20 cellular contexts compared by ENCODE assay signal in genomic region chr3:143793971-143794370, GRCh38. TPM values are rescaled to one million over a fixed set of nuclear protein-coding genes. Genes with fewer than 3 reads are reported as not detected.
DNase-seq lines count a peak whose midpoint lies in the region; ATAC-seq and TF ChIP-seq lines count a peak whose summit lies in the region.
"Had no signal": no experiment of that assay in that cellular context is flagged by ENCODE, and none has a peak within 500 bp of the region (broad histone marks: within the 10 kb centered on the region; RNA-seq: fewer than 3 reads in every experiment).

No MANE protein-coding gene starts in this region.

- no peak overlapping the region for H2AK5ac ChIP-seq in mesendoderm (ENCODE audit: low read length)

- no peak for ATAC-seq in heart left ventricle
- ATAC-seq: K562 had no signal

- no peak overlapping the region for H3K4ac ChIP-seq in mesendoderm (ENCODE audit: low read depth, low read length)

- H4K8ac ChIP-seq in mesendoderm (ENCODE audit: low read depth, low read length), result no peak overlapping the region

- no peak overlapping the region for H3K56ac ChIP-seq in mesendoderm (ENCODE audit: low read length)

- WGBS in heart left ventricle, 4 donors, result 57 to 65% (median 62%) methylated on average over 3 of the region's 3 CpGs
- no CpG with 5 or more reads among the region's 3 CpGs for WGBS in mesendoderm (ENCODE audit: extremely low coverage, insufficient coverage, low lambda C conversion rate)

- H3K4me2 ChIP-seq in mesendoderm (ENCODE audit: low read length), result no peak overlapping the region

- H2BK5ac ChIP-seq in mesendoderm (ENCODE audit: low read length), result no peak overlapping the region

- H3K9me3 ChIP-seq in cardiac muscle cell (ENCODE audit: low read depth) (no peaks in the 10 kb centered on the region), heart left ventricle (peaks cover 0 to 15% (median 5%) of the 10 kb centered on the region in 12 donors)
- H3K9me3 ChIP-seq: BE2C had no signal

- H3K79me1 ChIP-seq in mesendoderm (ENCODE audit: low read length), result no peaks in the 10 kb centered on the region

- peak overlapping the region; percentile 82 for H2BK120ac ChIP-seq in mesendoderm (ENCODE audit: low read depth, low read length)

- no peak overlapping the region for H2BK15ac ChIP-seq in mesendoderm (replicated peaks; ENCODE audit: low read depth)

- peak overlapping the region; percentile 35 for H3K27ac ChIP-seq in cardiac muscle cell
- no peak overlapping the region for H3K27ac ChIP-seq in heart left ventricle
- no peak overlapping the region for H3K27ac ChIP-seq in mesendoderm (ENCODE audit: low read depth, low read length)

- no peak overlapping the region for H3K9ac ChIP-seq in mesendoderm (ENCODE audit: low read length)

- TF ChIP-seq CTCF in cardiac muscle cell (IDR thresholded peaks at IDR 0.05; ENCODE audit: low read depth, low read length) (no peak), heart left ventricle (IDR thresholded peaks at IDR 0.05) (no peak), fibroblast of mammary gland (conservative IDR thresholded peaks at IDR 0.05; ENCODE audit: control insufficient read depth, insufficient read depth, low read depth, low read length) (no peak)

- no peak overlapping the region for H4K5ac ChIP-seq in mesendoderm (ENCODE audit: low read length)

- no peaks in the 10 kb centered on the region for H3K79me2 ChIP-seq in mesendoderm (ENCODE audit: control insufficient read depth, insufficient read depth, low read length)

- H3K4me1 ChIP-seq in cardiac muscle cell (ENCODE audit: low read depth) (peaks cover 14% of the 10 kb centered on the region), heart left ventricle (peaks cover 0 to 8% (median 0%) of the 10 kb centered on the region in 12 donors), mesendoderm (ENCODE audit: control insufficient read depth, low read depth, low read length) (no peaks in the 10 kb centered on the region)
- H3K4me1 ChIP-seq: BE2C had no signal

- no peak overlapping the region for H3K18ac ChIP-seq in mesendoderm (ENCODE audit: low read length)

- H3K27me3 ChIP-seq in cardiac muscle cell, result no peaks in the 10 kb centered on the region
- H3K27me3 ChIP-seq in heart left ventricle, result no peaks in the 10 kb centered on the region
- H3K27me3 ChIP-seq in mesendoderm (ENCODE audit: insufficient read depth, low read length, poor library complexity), result no peaks in the 10 kb centered on the region

- intact Hi-C loops in heart left ventricle (cut with DNase I), result no loop called here

- TF ChIP-seq POLR2A in heart left ventricle (IDR thresholded peaks at IDR 0.05), result no peak

- H3K36me3 ChIP-seq in cardiac muscle cell (no peaks in the 10 kb centered on the region), heart left ventricle (no peaks in the 10 kb centered on the region), mesendoderm (ENCODE audit: control insufficient read depth, insufficient read depth, low read length) (no peaks in the 10 kb centered on the region)
- H3K36me3 ChIP-seq: BE2C had no signal

- DNase-seq in cardiac muscle cell (ENCODE audit: low read depth in 1 of 2, low spot score in 1 of 2), result no peak
- DNase-seq in heart left ventricle, result no peak
- DNase-seq in fibroblast of mammary gland (ENCODE audit: low read depth), result peak; percentile 51
- DNase-seq in mesendoderm, result no peak
- no peak for DNase-seq in DMS114 treated with DMSO at 0.1 percent for 48 hours (lab: John Stamatoyannopoulos, UW; ENCODE audit: unreplicated experiment)
- DNase-seq in LoVo (ENCODE audit: low spot score), result no peak
- DNase-seq in retina, result no peak
- DNase-seq: BE2C; CD4-positive, CD25-positive, alpha-beta regulatory T cell; COR-L47; DMS 273 treated with DMSO at 0.1 percent for 48 hours; MV-4-11; NCI-H1417; NCI-H187; NCI-H2107; NCI-H510A; NCI-H748 treated with DMSO at 0.1 percent for 48 hours; OCI-M1; RPMI8226 had no signal

- H3K23ac ChIP-seq in mesendoderm (ENCODE audit: low read length), result no peak overlapping the region

- no peak overlapping the region for H3K4me3 ChIP-seq in cardiac muscle cell
- H3K4me3 ChIP-seq in heart left ventricle, result no peak overlapping the region
- H3K4me3 ChIP-seq in fibroblast of mammary gland (ENCODE audit: control insufficient read depth, low read depth, low read length), result no peak overlapping the region
- no peak overlapping the region for H3K4me3 ChIP-seq in mesendoderm (ENCODE audit: low read length)
- H3K4me3 ChIP-seq: K562 had no signal

RNA-seq across cellular contexts. Expression of gene SLC9A9, which starts 54.3 kb away (rescaled TPM):
- total RNA-seq in cardiac muscle cell (1.1 and 1.5 TPM in 2 replicates), heart left ventricle (10 to 100 TPM in 2 of 9 donors, 1 to 10 TPM in 7; 2.2 to 17.5 (median 3.5) TPM)
- polyA plus RNA-seq in cardiac muscle cell (0.73 and 2.1 TPM in 2 replicates), heart left ventricle (1 to 10 TPM in 1 of 2 donors, under 1 TPM in 1; 0.76 to 1.1 TPM)
- 4.2 TPM for polyA plus RNA-seq in mesendoderm (2013, experiment 1 of 2)
- polyA plus RNA-seq in mesendoderm (2013, experiment 2 of 2), result 3.7 TPM
